28 cellular contexts compared by ENCODE assay signal in genomic region chr10:13719411-13719810, GRCh38.
DNase-seq lines count a peak whose midpoint lies in the region; ATAC-seq, FAIRE-seq and TF ChIP-seq lines count a peak whose summit lies in the region.
"Had no signal": no experiment of that assay in that cellular context is flagged by ENCODE, and none has a peak within 500 bp of the region (broad histone marks: within the 10 kb centered on the region; RNA-seq: fewer than 3 reads in every experiment).

No MANE protein-coding gene starts in this region.

- no peak for TF ChIP-seq POLR2A in adrenal gland (IDR thresholded peaks at IDR 0.05)

- H3K36me3 Mint-ChIP-seq in activated naive CD4-positive, alpha-beta T cell treated with anti-CD3 and anti-CD28 coated beads, Interleukin-2, amount 50 U/mL, for 72 hours, result no peaks in the 10 kb centered on the region
- H3K36me3 Mint-ChIP-seq: activated naive CD8-positive, alpha-beta T cell treated with anti-CD3 and anti-CD28 coated beads for 36 hours; CD8-positive, alpha-beta T cell; stimulated activated effector memory CD8-positive, alpha-beta T cell treated with anti-CD3 and anti-CD28 coated beads, Interleukin-12 subunit alpha, Interleukin-12 subunit beta, amount 100 ng/mL, for 72 hours had no signal

- H3K27ac Mint-ChIP-seq in activated naive CD4-positive, alpha-beta T cell treated with anti-CD3 and anti-CD28 coated beads, Interleukin-2, amount 50 U/mL, for 72 hours, result no peak overlapping the region
- H3K27ac Mint-ChIP-seq: activated B cell treated with CpG ODN at 0.5 μM for 24 hours; activated CD8-positive, alpha-beta T cell treated with anti-CD3 and anti-CD28 coated beads, Interleukin-2, amount 10 ng/mL, durations not matched to agents 7 days and 5 days; activated naive CD8-positive, alpha-beta T cell treated with anti-CD3 and anti-CD28 coated beads for 36 hours; CD8-positive, alpha-beta T cell; stimulated activated effector memory CD8-positive, alpha-beta T cell treated with anti-CD3 and anti-CD28 coated beads, Interleukin-12 subunit alpha, Interleukin-12 subunit beta, amount 100 ng/mL, for 72 hours; T-helper 1 cell treated with Interleukin-12 subunit alpha and Interleukin-12 subunit beta and Interleukin-4 antibody, amounts not matched to agents 30 μg/mL and 1 μg/mL, for 36 hours had no signal

- H2AFZ ChIP-seq in ACC112 (ENCODE audit: low read length, unreplicated experiment), result no peak overlapping the region

- H3K27ac ChIP-seq in ACC112 (ENCODE audit: low read depth, low read length) (0 out of 2 replicates have a peak overlapping the region, but pooled peaks have one; percentile 23), adrenal gland (peak overlapping the region in 4 of 5 donors; percentile 35 to 85 (median 65)), heart right ventricle (peak overlapping the region in 7 of 10 donors; percentile 72 to 85 (median 76)), pancreas (peak overlapping the region in 3 of 4 donors; percentile 74 to 84 (median 82))
- H3K27ac ChIP-seq: A549 had no signal

- intact Hi-C loops in adrenal gland (cut with DNase I) (no loop called here), heart right ventricle (cut with DNase I) (loop anchor here in 5 of 10 donors (5.0 to 10.0 kb wide), 5 partner anchors 37 to 58 kb away; no protein-coding TSS in a partner anchor), pancreas (cut with DNase I) (no loop called here)

- H3K27me3 ChIP-seq in ACC112 (ENCODE audit: insufficient read depth, low read length) (no peaks in the 10 kb centered on the region), adrenal gland (no peaks in the 10 kb centered on the region), heart right ventricle (no peaks in the 10 kb centered on the region), pancreas (no peaks in the 10 kb centered on the region)
- H3K27me3 ChIP-seq: ovary, uterus had no signal

- no peaks in the 10 kb centered on the region for H3K9me3 Mint-ChIP-seq in activated naive CD4-positive, alpha-beta T cell treated with anti-CD3 and anti-CD28 coated beads, Interleukin-2, amount 50 U/mL, for 72 hours
- H3K9me3 Mint-ChIP-seq: activated B cell treated with CpG ODN at 0.5 μM for 24 hours; activated naive CD8-positive, alpha-beta T cell treated with anti-CD3 and anti-CD28 coated beads for 36 hours; CD8-positive, alpha-beta T cell; HFFc6; stimulated activated effector memory CD8-positive, alpha-beta T cell treated with anti-CD3 and anti-CD28 coated beads, Interleukin-12 subunit alpha, Interleukin-12 subunit beta, amount 100 ng/mL, for 72 hours had no signal

- H3K79me2 ChIP-seq in ACC112 (ENCODE audit: control insufficient read depth, insufficient read depth, low read length, unreplicated experiment), result no peaks in the 10 kb centered on the region

- peaks cover 42% of the 10 kb centered on the region for H3K4me1 ChIP-seq in ACC112 (ENCODE audit: control insufficient read depth, insufficient read depth, low read length, unreplicated experiment)
- no peaks in the 10 kb centered on the region for H3K4me1 ChIP-seq in adrenal gland (replicated peaks in 1 of 2)
- H3K4me1 ChIP-seq in heart right ventricle, result peaks cover 0 to 45% (median 32%) of the 10 kb centered on the region in 9 donors
- peaks cover 0 to 20% (median 15%) of the 10 kb centered on the region in 3 donors for H3K4me1 ChIP-seq in pancreas
- H3K4me1 ChIP-seq: A549, uterus had no signal

- H3K9me3 ChIP-seq in adrenal gland (replicated peaks in 1 of 3) (no peaks in the 10 kb centered on the region), heart right ventricle (no peaks in the 10 kb centered on the region), pancreas (no peaks in the 10 kb centered on the region)
- H3K9me3 ChIP-seq: A549, ovary, uterus had no signal

- H3K4me3 ChIP-seq in ACC112 (ENCODE audit: low read depth, low read length) (no peak overlapping the region), adrenal gland (no peak overlapping the region), heart right ventricle (no peak overlapping the region), pancreas (no peak overlapping the region)
- H3K4me3 ChIP-seq: A549, ovary, uterus had no signal

- no peak for FAIRE-seq in pancreas (lab: Jason Lieb, UNC)
- FAIRE-seq: A549, HTR-8/SVneo had no signal

- ATAC-seq in heart right ventricle, result peak in 2 of 8 donors; percentile 1 to 44
- peak in 3 of 4 donors; percentile 4 to 30 (median 6) for ATAC-seq in pancreas
- ATAC-seq in activated naive CD4-positive, alpha-beta T cell treated with anti-CD3 and anti-CD28 coated beads, Interleukin-2, amount 50 U/mL, for 72 hours, result no peak
- no peak for ATAC-seq in HG02938 (IDR thresholded peaks at IDR 0.05; ENCODE audit: unreplicated experiment)
- no peak for ATAC-seq in HG02678 (IDR thresholded peaks at IDR 0.05; ENCODE audit: unreplicated experiment)
- ATAC-seq: A549; activated CD8-positive, alpha-beta T cell treated with anti-CD3 and anti-CD28 coated beads, Interleukin-2, amount 10 ng/mL, durations not matched to agents 7 days and 5 days; CD8-positive, alpha-beta T cell; left colon; stimulated activated effector memory CD8-positive, alpha-beta T cell treated with anti-CD3 and anti-CD28 coated beads, Interleukin-12 subunit alpha, Interleukin-12 subunit beta, amount 100 ng/mL, for 72 hours had no signal

- DNase-seq in adrenal gland (no peak), heart right ventricle (no peak), pancreas (no peak), NCI-H2227 (lab: John Stamatoyannopoulos, UW; ENCODE audit: unreplicated experiment) (no peak)
- no peak for DNase-seq in activated naive CD4-positive, alpha-beta T cell treated with anti-CD3 and anti-CD28 coated beads, Interleukin-2, amount 50 U/mL, for 72 hours (ENCODE audit: low spot score in 2 of 2)
- DNase-seq: activated B cell treated with CpG ODN at 0.5 μM for 24 hours; activated CD8-positive, alpha-beta T cell treated with anti-CD3 and anti-CD28 coated beads, Interleukin-2, amount 10 ng/mL, durations not matched to agents 7 days and 5 days; activated naive CD8-positive, alpha-beta T cell treated with anti-CD3 and anti-CD28 coated beads for 36 hours; activated T-cell treated with anti-CD3 and anti-CD28 coated beads, Interleukin-2, amount 50 U/mL, for 48 hours; CD8-positive, alpha-beta T cell; DMS79 treated with DMSO at 0.1 percent for 48 hours; effector CD8-positive, alpha-beta T cell; foreskin fibroblast; HFFc6; left colon; MM.1S; NCI-H1930; NCI-H510A treated with DMSO at 0.1 percent for 48 hours; ovary; SIG-M5; uterus had no signal

- no peaks in the 10 kb centered on the region for H3K36me3 ChIP-seq in ACC112 (ENCODE audit: insufficient read depth, low read length)
- H3K36me3 ChIP-seq in adrenal gland (replicated peaks in 1 of 2), result no peaks in the 10 kb centered on the region
- H3K36me3 ChIP-seq in heart right ventricle, result peaks cover 0 to 19% (median 0%) of the 10 kb centered on the region in 9 donors
- H3K36me3 ChIP-seq in pancreas, result no peaks in the 10 kb centered on the region
- H3K36me3 ChIP-seq: ovary, uterus had no signal

- TF ChIP-seq CTCF in adrenal gland (IDR thresholded peaks at IDR 0.05) (no peak), heart right ventricle (IDR thresholded peaks at IDR 0.05) (no peak), pancreas (IDR thresholded peaks at IDR 0.05) (no peak)

- WGBS in adrenal gland, 4 donors, result 48 to 77% (median 59%) methylated on average over 2 to 5 of the region's 5 CpGs
- WGBS in heart right ventricle, 2 donors, result 83 to 89% methylated on average over 5 of the region's 5 CpGs
- 38 to 52% methylated on average over 5 of the region's 5 CpGs for WGBS in pancreas, 2 donors

Comparison
In these comparisons a context has a peak if more than half of its experiments do, and no peak if none do; other contexts are left out.
1. H3K27ac ChIP-seq: peak in every context shown above with its lines; median percentile 82 in pancreas; 76 in heart right ventricle; 65 in adrenal gland; 23 in ACC112.
2. ATAC-seq: peak in pancreas (3 of 4); none in activated naive CD4-positive, alpha-beta T cell treated with anti-CD3 and anti-CD28 coated beads, Interleukin-2, amount 50 U/mL, for 72 hours (0 of 2), HG02938 (single experiment) and HG02678 (single experiment).